8 cellular contexts compared by ENCODE assay signal in the genomic region with DNA sequence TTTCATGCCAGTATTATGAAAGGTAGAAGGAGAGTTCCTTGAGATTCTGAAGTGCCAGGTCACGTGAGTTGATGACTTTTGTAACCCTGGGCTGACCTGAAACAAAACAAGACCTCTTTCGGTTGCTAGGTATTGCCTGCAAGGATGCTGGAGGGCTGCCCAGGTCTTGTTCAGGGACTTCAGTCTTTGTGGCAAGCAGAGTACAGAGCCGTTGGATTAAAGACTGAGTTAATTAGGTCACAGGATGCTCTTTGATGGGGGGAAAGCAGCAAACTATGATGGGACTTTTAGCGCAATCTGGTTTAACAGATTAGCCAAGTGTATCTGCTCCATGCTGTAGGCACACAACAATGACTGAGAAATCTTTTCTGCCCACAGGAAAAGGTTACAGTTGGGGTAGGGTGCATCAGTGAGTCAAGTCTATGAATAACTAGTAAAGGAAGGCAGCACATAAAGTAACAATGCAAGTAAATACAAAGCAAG. TPM values are rescaled to one million over a fixed set of nuclear protein-coding genes. Genes with fewer than 3 reads are reported as not detected.
DNase-seq lines count a peak whose midpoint lies in the region; FAIRE-seq and TF ChIP-seq lines count a peak whose summit lies in the region.

No MANE protein-coding gene starts in this region.

- H3K4me1 ChIP-seq in ascending aorta, result peaks cover 0 to 4% of the 10 kb centered on the region in 2 donors

- H3K36me3 Mint-ChIP-seq in activated naive CD8-positive, alpha-beta T cell treated with anti-CD3 and anti-CD28 coated beads for 36 hours, result peaks cover 2% of the 10 kb centered on the region

- H3K4me1 Mint-ChIP-seq in activated naive CD8-positive, alpha-beta T cell treated with anti-CD3 and anti-CD28 coated beads for 36 hours, result peaks cover 34% of the 10 kb centered on the region

- no peaks in the 10 kb centered on the region for H3K27me3 Mint-ChIP-seq in activated naive CD8-positive, alpha-beta T cell treated with anti-CD3 and anti-CD28 coated beads for 36 hours

- no peaks in the 10 kb centered on the region for H3K27me3 ChIP-seq in ascending aorta

- peak overlapping the region; percentile 75 for H3K27ac Mint-ChIP-seq in activated naive CD8-positive, alpha-beta T cell treated with anti-CD3 and anti-CD28 coated beads for 36 hours

- intact Hi-C loops in ascending aorta (cut with DNase I), result no loop called here

- H3K27ac ChIP-seq in ascending aorta, result peak overlapping the region in 1 of 2 donors; percentile 94

- peak overlapping the region; percentile 30 for H3K4me3 Mint-ChIP-seq in activated naive CD8-positive, alpha-beta T cell treated with anti-CD3 and anti-CD28 coated beads for 36 hours

- peaks cover 3% of the 10 kb centered on the region for H3K9me3 Mint-ChIP-seq in activated naive CD8-positive, alpha-beta T cell treated with anti-CD3 and anti-CD28 coated beads for 36 hours

- no peak overlapping the region for H3K4me3 ChIP-seq in ascending aorta

- peak; percentile 28 for DNase-seq in GM19239 (ENCODE audit: insufficient read length, low spot score)
- DNase-seq in OCI-M1 (lab: John Stamatoyannopoulos, UW), result peak; percentile 48
- peak; percentile 50 for DNase-seq in activated naive CD8-positive, alpha-beta T cell treated with anti-CD3 and anti-CD28 coated beads for 36 hours
- peak; percentile 5 for DNase-seq in pons (ENCODE audit: low spot score)
- no peak for DNase-seq in ascending aorta (ENCODE audit: low spot score in 2 of 2)
- no peak for DNase-seq in NOMO-1 (lab: John Stamatoyannopoulos, UW; ENCODE audit: unreplicated experiment in 2 of 2)
- no peak for DNase-seq in mesenteric fat pad (ENCODE audit: low spot score)
- DNase-seq in SW 1271 (lab: John Stamatoyannopoulos, UW), result no peak

- no peaks in the 10 kb centered on the region for H3K9me3 ChIP-seq in ascending aorta

- no peak for TF ChIP-seq CTCF in ascending aorta (IDR thresholded peaks at IDR 0.05)

- FAIRE-seq in GM19239 (lab: Jason Lieb, UNC), result no peak

- no peaks in the 10 kb centered on the region for H3K36me3 ChIP-seq in ascending aorta

RNA-seq across cellular contexts. Expression of a gene that starts 12.8 kb away (rescaled TPM):
- 10 to 100 TPM; 86.2 to 88.3 TPM for total RNA-seq in activated naive CD8-positive, alpha-beta T cell treated with anti-CD3 and anti-CD28 coated beads for 36 hours
- total RNA-seq in ascending aorta (53.7 TPM), mesenteric fat pad (392 TPM)

Comparison
In these comparisons a context has a peak if more than half of its experiments do, and no peak if none do; other contexts are left out.
1. DNase-seq: peak in GM19239 (single experiment), OCI-M1 (single experiment), activated naive CD8-positive, alpha-beta T cell treated with anti-CD3 and anti-CD28 coated beads for 36 hours (single experiment) and pons (single experiment); none in ascending aorta (0 of 2), NOMO-1 (0 of 2), mesenteric fat pad (single experiment) and SW 1271 (0 of 2).